ENCODE assay signal across 12 cellular contexts in genomic region chr3:149376728-149377407, GRCh38. TPM values are rescaled to one million over a fixed set of nuclear protein-coding genes. Genes with fewer than 3 reads are reported as not detected.
A peak's percentile ranks its signal among the peaks of the same experiment; 100 is the strongest.
DNase-seq lines count a peak whose midpoint lies in the region; ATAC-seq and TF ChIP-seq lines count a peak whose summit lies in the region.
"Had no signal": no experiment of that assay in that cellular context is flagged by ENCODE, and none has a peak within 500 bp of the region (broad histone marks: within the 10 kb centered on the region; RNA-seq: fewer than 3 reads in every experiment).

No MANE protein-coding gene starts in this region.

- H3K4me3 ChIP-seq in adipocyte (ENCODE audit: low read length) = peak overlapping the region; percentile 65
- peak overlapping the region; percentile 27 to 69 (median 60) for H3K4me3 ChIP-seq in heart right ventricle
- peak overlapping the region; percentile 80 for H3K4me3 ChIP-seq in retinal pigment epithelial cell (ENCODE audit: low read length)
- H3K4me3 ChIP-seq: SK-N-MC had no signal

- H3K27me3 ChIP-seq in adipocyte (replicated peaks; ENCODE audit: control insufficient read depth, insufficient read depth, low read length) (no peaks in the 10 kb centered on the region), heart right ventricle (no peaks in the 10 kb centered on the region)

- H3K9ac ChIP-seq in adipocyte (ENCODE audit: low read length) = peak overlapping the region; percentile 67

- H3K4me1 ChIP-seq in adipocyte (ENCODE audit: control insufficient read depth, insufficient read depth, low read length) (peaks cover 55% of the 10 kb centered on the region), heart right ventricle (peaks cover 0 to 49% (median 33%) of the 10 kb centered on the region in 9 donors)

- peak overlapping the region; percentile 52 to 90 (median 88) for H3K27ac ChIP-seq in heart right ventricle
- H3K27ac ChIP-seq: SK-N-MC had no signal

- WGBS in heart right ventricle, 2 donors = 40 to 53% methylated on average over 8 of the region's 8 CpGs

- H3K36me3 ChIP-seq in adipocyte (ENCODE audit: control insufficient read depth, insufficient read depth, low read length, severe bottlenecking) (no peaks in the 10 kb centered on the region), heart right ventricle (peaks cover 0 to 39% (median 18%) of the 10 kb centered on the region in 9 donors)

- TF ChIP-seq CTCF in heart right ventricle (IDR thresholded peaks at IDR 0.05) = no peak
- no peak for TF ChIP-seq CTCF in retinal pigment epithelial cell (conservative IDR thresholded peaks at IDR 0.05; ENCODE audit: low read depth, low read length)

- H3K9me3 ChIP-seq in adipocyte (ENCODE audit: control insufficient read depth, low read length) = no peaks in the 10 kb centered on the region
- no peaks in the 10 kb centered on the region for H3K9me3 ChIP-seq in heart right ventricle

- peak; percentile 36 for DNase-seq in ELR (ENCODE audit: low read depth)
- peak; percentile 73 for DNase-seq in adipocyte (ENCODE audit: low read depth)
- peak in 1 of 2 donors; percentile 34 for DNase-seq in heart right ventricle
- no peak for DNase-seq in retinal pigment epithelial cell (ENCODE audit: low read depth)
- no peak for DNase-seq in DMS53 (lab: John Stamatoyannopoulos, UW)
- DNase-seq in erythroblast (lab: John Stamatoyannopoulos, UW) = no peak
- DNase-seq: activated naive CD4-positive, alpha-beta T cell treated with anti-CD3 and anti-CD28 coated beads, Interleukin-2, amount 50 U/mL, for 16 hours; naive B cell; stimulated activated naive CD8-positive, alpha-beta T cell treated with anti-CD3 and anti-CD28 coated beads, Interleukin-15, amount 100 ng/mL, for 72 hours had no signal

- intact Hi-C loops in heart right ventricle (cut with DNase I) = loop anchor here in 1 of 10 donors (5.0 kb wide), 1 partner anchor 45 kb away; the partner anchor contains the start of gene TM4SF18

- ATAC-seq in heart right ventricle (peak in 7 of 8 donors; percentile 7 to 74 (median 57)), HG03196 (IDR thresholded peaks at IDR 0.05; ENCODE audit: unreplicated experiment) (no peak)
- ATAC-seq in activated CD4-positive, CD25-positive, alpha-beta regulatory T cell treated with anti-CD3 and anti-CD28 coated beads, Interleukin-2, amount 50 U/mL, for 24 hours = no peak

- TF ChIP-seq POLR2A in erythroblast (IDR thresholded peaks at IDR 0.05; ENCODE audit: low read length) = no peak

RNA-seq across cellular contexts. Expression of gene TM4SF1, which starts 0.6 kb away (rescaled TPM):
- 100 to 1,000 TPM in 5 of 10 donors, 10 to 100 TPM in 5; 63.6 to 142 (median 95.2) TPM for total RNA-seq in heart right ventricle
- polyA plus RNA-seq in heart right ventricle = 100 to 1,000 TPM; 131 to 132 TPM

RNA-seq across cellular contexts. Expression of gene TM4SF18, which starts 43.4 kb away (rescaled TPM):
- 10 to 100 TPM in 6 of 10 donors, 1 to 10 TPM in 4; 4.1 to 21.2 (median 10.3) TPM for total RNA-seq in heart right ventricle
- 1 to 10 TPM; 6.0 TPM for polyA plus RNA-seq in heart right ventricle

Comparison
In these comparisons a context has a peak if more than half of its experiments do, and no peak if none do; other contexts are left out.
1. DNase-seq: peak in ELR (single experiment) and adipocyte (single experiment); none in retinal pigment epithelial cell (single experiment), DMS53 (single experiment) and erythroblast (0 of 2).
2. ATAC-seq: peak in heart right ventricle (7 of 8); none in activated CD4-positive, CD25-positive, alpha-beta regulatory T cell treated with anti-CD3 and anti-CD28 coated beads, Interleukin-2, amount 50 U/mL, for 24 hours (0 of 2) and HG03196 (single experiment).
3. Peak in every context shown above with its lines, with median percentiles within 50 percentile points of each other: H3K4me3 ChIP-seq.